ENCODE assay signal across 10 cellular contexts in genomic region chr5:134547579-134547978, GRCh38. TPM values are rescaled to one million over a fixed set of nuclear protein-coding genes. Genes with fewer than 3 reads are reported as not detected.
DNase-seq lines count a peak whose midpoint lies in the region; ATAC-seq and TF ChIP-seq lines count a peak whose summit lies in the region.
"Had no signal": no experiment of that assay in that cellular context is flagged by ENCODE, and none has a peak within 500 bp of the region (broad histone marks: within the 10 kb centered on the region; RNA-seq: fewer than 3 reads in every experiment).

No MANE protein-coding gene starts in this region.

- no peak for ATAC-seq in HG02970 (IDR thresholded peaks at IDR 0.05; ENCODE audit: low FRiP score, unreplicated experiment)

- DNase-seq in SK-MEL-5 (ENCODE audit: low read depth, low spot score) = peak; percentile 36
- peak; percentile 90 for DNase-seq in fibroblast of mammary gland (ENCODE audit: low read depth)
- peak; percentile 63 for DNase-seq in skeletal muscle cell (ENCODE audit: low read depth)
- no peak for DNase-seq in activated CD8-positive, alpha-beta memory T cell treated with anti-CD3 and anti-CD28 coated beads, Interleukin-2, amount 50 U/mL, for 48 hours
- no peak for DNase-seq in NCI-H1048 (lab: John Stamatoyannopoulos, UW)
- no peak for DNase-seq in NCI-H2029 (lab: John Stamatoyannopoulos, UW)
- DNase-seq: NCI-H1092 treated with DMSO at 0.1 percent for 48 hours, T-helper 1 cell had no signal

- TF ChIP-seq CTCF in GM12875 (IDR thresholded peaks at IDR 0.05; ENCODE audit: borderline replicate concordance, insufficient read depth, low read depth, low read length) (no peak), fibroblast of mammary gland (conservative IDR thresholded peaks at IDR 0.05; ENCODE audit: control insufficient read depth, insufficient read depth, low read depth, low read length) (no peak)

- peak overlapping the region; percentile 26 for H3K4me3 ChIP-seq in GM12875 (ENCODE audit: low read depth, low read length)
- no peak overlapping the region for H3K4me3 ChIP-seq in fibroblast of mammary gland (ENCODE audit: control insufficient read depth, low read depth, low read length)
- no peak overlapping the region for H3K4me3 ChIP-seq in skeletal muscle cell (ENCODE audit: low read depth, low read length)

- in situ Hi-C loops in SK-MEL-5 (cut with HindIII; ENCODE audit: low pct_unique_long_range_greater_than_20kb, low sequenced_read_pairs) = no loop called here

RNA-seq across cellular contexts. Expression of gene JADE2, which starts 22.1 kb away (rescaled TPM):
- 21.8 and 23.6 TPM in 2 replicates for total RNA-seq in SK-MEL-5 (2014; rRNA removed; shearing (Covaris generic))
- polyA plus RNA-seq in SK-MEL-5 (2015; cell fraction: cytosol; rRNA removed) = 27.3 and 27.7 TPM in 2 replicates
- polyA plus RNA-seq in SK-MEL-5 (2015; cell fraction: nucleus; rRNA removed) = 17.0 and 26.8 TPM in 2 replicates

Comparison
In these comparisons a context has a peak if more than half of its experiments do, and no peak if none do; other contexts are left out.
1. DNase-seq: peak in SK-MEL-5 (single experiment), fibroblast of mammary gland (single experiment) and skeletal muscle cell (single experiment); none in activated CD8-positive, alpha-beta memory T cell treated with anti-CD3 and anti-CD28 coated beads, Interleukin-2, amount 50 U/mL, for 48 hours (single experiment), NCI-H1048 (single experiment) and NCI-H2029 (single experiment).